In genomic region chr6:154857529-154857928, GRCh38 we compare ENCODE assay signal across 19 cellular contexts.
A peak's percentile ranks its signal among the peaks of the same experiment; 100 is the strongest.
DNase-seq lines count a peak whose midpoint lies in the region; ATAC-seq, FAIRE-seq and TF ChIP-seq lines count a peak whose summit lies in the region.
"Had no signal": no experiment of that assay in that cellular context is flagged by ENCODE, and none has a peak within 500 bp of the region (broad histone marks: within the 10 kb centered on the region; RNA-seq: fewer than 3 reads in every experiment).

No MANE protein-coding gene starts in this region.

- peak; percentile 49 for ATAC-seq in activated CD4-positive, alpha-beta T cell treated with anti-CD3 and anti-CD28 coated beads for 36 hours
- peak; percentile 77 to 86 for ATAC-seq in activated T-cell treated with anti-CD3 and anti-CD28 coated beads, Interleukin-2, amount 50 U/mL, for 72 hours (replicated peaks in 1 of 2)
- ATAC-seq in stimulated activated effector memory CD8-positive, alpha-beta T cell treated with anti-CD3 and anti-CD28 coated beads, Interleukin-12 subunit alpha, Interleukin-12 subunit beta, amount 100 ng/mL, for 72 hours = peak; percentile 86
- ATAC-seq: A549; CD8-positive, alpha-beta T cell had no signal

- no peak for DNase-seq in activated CD4-positive, alpha-beta T cell treated with anti-CD3 and anti-CD28 coated beads for 36 hours
- DNase-seq in activated CD4-positive, alpha-beta T cell treated with anti-CD3 and anti-CD28 coated beads, Interleukin-2, amount 50 U/mL, for 4 hours = no peak
- peak; percentile 13 to 21 for DNase-seq in activated T-cell treated with anti-CD3 and anti-CD28 coated beads, Interleukin-2, amount 50 U/mL, for 72 hours
- DNase-seq in activated T-cell treated with anti-CD3 and anti-CD28 coated beads, Interleukin-2, amount 50 U/mL, for 48 hours = no peak
- no peak for DNase-seq in D721Med (ENCODE audit: insufficient read length, low spot score)
- no peak for DNase-seq in stimulated activated effector memory CD8-positive, alpha-beta T cell treated with anti-CD3 and anti-CD28 coated beads, Interleukin-12 subunit alpha, Interleukin-12 subunit beta, amount 100 ng/mL, for 72 hours (ENCODE audit: low spot score in 2 of 2)
- DNase-seq in cerebellar nuclear complex (lab: John Stamatoyannopoulos, UW) = no peak
- DNase-seq: AML-193; Caco-2; Calu3; CD4-positive, alpha-beta T cell; CD8-positive, alpha-beta T cell; DMS79 treated with DMSO at 0.1 percent for 48 hours; GF-D8 had no signal

- H3K27me3 Mint-ChIP-seq in activated CD4-positive, alpha-beta T cell treated with anti-CD3 and anti-CD28 coated beads for 36 hours = no peaks in the 10 kb centered on the region
- no peaks in the 10 kb centered on the region for H3K27me3 Mint-ChIP-seq in activated T-cell treated with anti-CD3 and anti-CD28 coated beads, Interleukin-2, amount 50 U/mL, for 72 hours (ENCODE audit: low read depth)
- H3K27me3 Mint-ChIP-seq: B cell; CD4-positive, alpha-beta T cell had no signal

- H3K36me3 Mint-ChIP-seq in activated CD4-positive, alpha-beta T cell treated with anti-CD3 and anti-CD28 coated beads for 36 hours (ENCODE audit: low read depth) = peaks cover 12% of the 10 kb centered on the region
- H3K36me3 Mint-ChIP-seq in activated T-cell treated with anti-CD3 and anti-CD28 coated beads, Interleukin-2, amount 50 U/mL, for 72 hours (ENCODE audit: insufficient read depth in 2 of 2) = peaks cover 3 to 5% of the 10 kb centered on the region in 2 donors
- H3K36me3 Mint-ChIP-seq in stimulated activated effector memory CD8-positive, alpha-beta T cell treated with anti-CD3 and anti-CD28 coated beads, Interleukin-12 subunit alpha, Interleukin-12 subunit beta, amount 100 ng/mL, for 72 hours = peaks cover 13% of the 10 kb centered on the region

- no peaks in the 10 kb centered on the region for H3K9me3 Mint-ChIP-seq in activated CD4-positive, alpha-beta T cell treated with anti-CD3 and anti-CD28 coated beads for 36 hours (ENCODE audit: low read depth)
- no peaks in the 10 kb centered on the region for H3K9me3 Mint-ChIP-seq in activated T-cell treated with anti-CD3 and anti-CD28 coated beads, Interleukin-2, amount 50 U/mL, for 72 hours
- no peaks in the 10 kb centered on the region for H3K9me3 Mint-ChIP-seq in stimulated activated effector memory CD8-positive, alpha-beta T cell treated with anti-CD3 and anti-CD28 coated beads, Interleukin-12 subunit alpha, Interleukin-12 subunit beta, amount 100 ng/mL, for 72 hours
- H3K9me3 Mint-ChIP-seq: CD4-positive, alpha-beta T cell; CD8-positive, alpha-beta T cell had no signal

- FAIRE-seq in D721Med (lab: Jason Lieb, UNC) = peak; percentile 44
- FAIRE-seq: A549, G401.6, GM12891, GM19239 had no signal

- no peak overlapping the region for H3K4me3 Mint-ChIP-seq in activated CD4-positive, alpha-beta T cell treated with anti-CD3 and anti-CD28 coated beads for 36 hours
- no peak overlapping the region for H3K4me3 Mint-ChIP-seq in activated T-cell treated with anti-CD3 and anti-CD28 coated beads, Interleukin-2, amount 50 U/mL, for 72 hours
- H3K4me3 Mint-ChIP-seq in stimulated activated effector memory CD8-positive, alpha-beta T cell treated with anti-CD3 and anti-CD28 coated beads, Interleukin-12 subunit alpha, Interleukin-12 subunit beta, amount 100 ng/mL, for 72 hours = no peak overlapping the region
- H3K4me3 Mint-ChIP-seq: B cell; CD4-positive, alpha-beta T cell; CD8-positive, alpha-beta T cell had no signal

- no peak overlapping the region for H3K27ac Mint-ChIP-seq in activated CD4-positive, alpha-beta T cell treated with anti-CD3 and anti-CD28 coated beads for 36 hours
- H3K27ac Mint-ChIP-seq in activated T-cell treated with anti-CD3 and anti-CD28 coated beads, Interleukin-2, amount 50 U/mL, for 72 hours = no peak overlapping the region
- H3K27ac Mint-ChIP-seq in stimulated activated effector memory CD8-positive, alpha-beta T cell treated with anti-CD3 and anti-CD28 coated beads, Interleukin-12 subunit alpha, Interleukin-12 subunit beta, amount 100 ng/mL, for 72 hours = no peak overlapping the region
- H3K27ac Mint-ChIP-seq: B cell; CD4-positive, alpha-beta T cell; CD8-positive, alpha-beta T cell had no signal

- H3K4me1 Mint-ChIP-seq in activated CD4-positive, alpha-beta T cell treated with anti-CD3 and anti-CD28 coated beads for 36 hours = peaks cover 3% of the 10 kb centered on the region
- H3K4me1 Mint-ChIP-seq in activated T-cell treated with anti-CD3 and anti-CD28 coated beads, Interleukin-2, amount 50 U/mL, for 72 hours (ENCODE audit: low read depth) = peaks cover 12% of the 10 kb centered on the region
- H3K4me1 Mint-ChIP-seq in stimulated activated effector memory CD8-positive, alpha-beta T cell treated with anti-CD3 and anti-CD28 coated beads, Interleukin-12 subunit alpha, Interleukin-12 subunit beta, amount 100 ng/mL, for 72 hours = peaks cover 5% of the 10 kb centered on the region
- H3K4me1 Mint-ChIP-seq: B cell had no signal

- CTCF ChIA-PET in activated CD4-positive, alpha-beta T cell treated with anti-CD3 and anti-CD28 coated beads for 36 hours (lab: Charles Lee) = interaction anchor here (0.6 to 1.0 kb wide), 3 partner anchors 11 to 182 kb away, joined by 3 to 4 read pairs (median 3); no protein-coding TSS in a partner anchor

- POLR2A ChIA-PET in activated CD4-positive, alpha-beta T cell treated with anti-CD3 and anti-CD28 coated beads for 36 hours (lab: Charles Lee) = interaction anchor here (0.6 kb wide), 1 partner anchor 366 kb away, joined by 3 read pairs; no protein-coding TSS in a partner anchor

- no peak for TF ChIP-seq CTCF in D721Med (IDR thresholded peaks at IDR 0.05; ENCODE audit: insufficient read depth, missing control alignments)

- intact Hi-C loops in activated CD4-positive, alpha-beta T cell treated with anti-CD3 and anti-CD28 coated beads for 36 hours (cut with DNase I, micrococcal nuclease) = loop anchor here in 1 of 2 experiments (5.0 kb wide), 1 partner anchor 165 kb away; no protein-coding TSS in a partner anchor

Comparison
In these comparisons a context has a peak if more than half of its experiments do, and no peak if none do; other contexts are left out.
1. DNase-seq: peak in activated T-cell treated with anti-CD3 and anti-CD28 coated beads, Interleukin-2, amount 50 U/mL, for 72 hours (2 of 2); none in activated CD4-positive, alpha-beta T cell treated with anti-CD3 and anti-CD28 coated beads for 36 hours (single experiment), activated CD4-positive, alpha-beta T cell treated with anti-CD3 and anti-CD28 coated beads, Interleukin-2, amount 50 U/mL, for 4 hours (0 of 2), activated T-cell treated with anti-CD3 and anti-CD28 coated beads, Interleukin-2, amount 50 U/mL, for 48 hours (0 of 2), D721Med (single experiment), stimulated activated effector memory CD8-positive, alpha-beta T cell treated with anti-CD3 and anti-CD28 coated beads, Interleukin-12 subunit alpha, Interleukin-12 subunit beta, amount 100 ng/mL, for 72 hours (0 of 2) and cerebellar nuclear complex (0 of 2).
2. Peak in every context shown above with its lines, with median percentiles within 50 percentile points of each other: ATAC-seq.